ENCODE assay signal across 1 cellular context in genomic region chr3:185718736-185719456, GRCh38.
A peak's percentile ranks its signal among the peaks of the same experiment; 100 is the strongest.
TF ChIP-seq lines count a peak whose summit lies in the region.

No MANE protein-coding gene starts in this region.

TF ChIP-seq in K562, 482 proteins besides CTCF, POLR2A, EP300 and RAD21 (continued from another document):
- no peak for TF ChIP-seq SIRT6 (IDR thresholded peaks at IDR 0.05; ENCODE audit: low read depth, low read length)
- TF ChIP-seq HNRNPK (IDR thresholded peaks at IDR 0.05; ENCODE audit: low read depth, low read length, poor library complexity, severe bottlenecking), result no peak
- TF ChIP-seq CBFA2T3 (IDR thresholded peaks at IDR 0.05), result 0 out of 2 replicates have a peak, but pooled peaks have one; percentile 24
- TF ChIP-seq IFI16 (CRISPR knock-in tag; IDR thresholded peaks at IDR 0.05), result no peak
- TF ChIP-seq KDM1A (IDR thresholded peaks at IDR 0.05), result peak; percentile 78
- TF ChIP-seq ZNF134 (CRISPR knock-in tag; conservative IDR thresholded peaks at IDR 0.05), result no peak
- peak in 1 of 2 experiments; percentile 80; a peak in 2 of 4 replicates for TF ChIP-seq RCOR1 (IDR thresholded peaks at IDR 0.05; ENCODE audit: borderline replicate concordance in 1 of 2, low read depth in 2 of 2, low read length in 2 of 2)
- TF ChIP-seq U2AF1 (optimal IDR thresholded peaks at IDR 0.05; ENCODE audit: low read depth, low read length), result no peak
- TF ChIP-seq MECOM (CRISPR knock-in tag; IDR thresholded peaks at IDR 0.05), result no peak
- no peak for TF ChIP-seq ETV5 (CRISPR knock-in tag; IDR thresholded peaks at IDR 0.05; ENCODE audit: low read depth)
- TF ChIP-seq LCOR (CRISPR knock-in tag; IDR thresholded peaks at IDR 0.05), result no peak
